Comparison of ENCODE assay signal across 1 cellular context in the genomic region with DNA sequence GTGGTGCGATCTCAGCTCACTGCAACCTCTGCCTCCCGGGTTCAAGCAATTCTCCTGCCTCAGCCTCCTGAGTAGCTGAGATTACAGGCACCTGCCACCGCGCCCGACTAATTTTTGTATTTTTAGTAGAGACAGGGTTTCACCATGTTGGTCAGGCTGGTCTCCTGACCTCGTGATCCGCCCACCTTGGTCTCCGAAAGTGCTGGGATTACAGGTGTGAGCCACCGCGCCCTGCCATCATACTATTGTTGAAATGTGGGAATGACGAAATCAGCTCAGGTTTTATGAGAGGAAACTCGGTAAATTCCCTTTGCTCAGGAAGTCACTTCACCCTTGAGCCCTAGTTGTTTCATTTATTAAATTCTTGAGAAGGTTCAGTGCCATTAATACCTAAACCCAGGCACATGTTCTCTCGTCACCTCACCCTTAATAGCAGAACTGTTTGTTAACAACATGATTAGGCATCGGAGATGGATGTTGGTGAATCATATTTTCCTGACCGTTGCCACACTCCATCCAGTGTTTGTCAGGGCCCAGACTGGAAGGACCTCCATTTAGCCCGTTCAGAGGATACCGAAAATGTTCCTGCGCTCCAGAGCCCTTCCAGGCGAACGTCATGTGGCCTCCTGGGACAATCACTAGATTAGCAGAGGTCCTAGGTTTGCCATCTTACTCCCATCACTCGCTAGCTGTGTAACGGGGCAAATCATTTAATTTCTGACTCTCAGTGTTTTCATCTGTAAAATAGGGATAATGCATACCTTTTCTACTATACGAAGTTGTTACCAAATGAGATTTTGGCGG.
TF ChIP-seq lines count a peak whose summit lies in the region.

No MANE protein-coding gene starts in this region.

TF ChIP-seq in IMR-90, 13 proteins besides CTCF, POLR2A, EP300 and RAD21 (continued from another document):
- TF ChIP-seq SMC3 (IDR thresholded peaks at IDR 0.05; ENCODE audit: low read depth, low read length) (no peak), MAFK (IDR thresholded peaks at IDR 0.05; ENCODE audit: low read depth, low read length) (no peak), NFE2L2 (IDR thresholded peaks at IDR 0.05; ENCODE audit: low read depth, low read length) (no peak), MXI1 (IDR thresholded peaks at IDR 0.05; ENCODE audit: borderline replicate concordance, low read depth, low read length) (no peak)
